22 cellular contexts compared by ENCODE assay signal in the genomic region with DNA sequence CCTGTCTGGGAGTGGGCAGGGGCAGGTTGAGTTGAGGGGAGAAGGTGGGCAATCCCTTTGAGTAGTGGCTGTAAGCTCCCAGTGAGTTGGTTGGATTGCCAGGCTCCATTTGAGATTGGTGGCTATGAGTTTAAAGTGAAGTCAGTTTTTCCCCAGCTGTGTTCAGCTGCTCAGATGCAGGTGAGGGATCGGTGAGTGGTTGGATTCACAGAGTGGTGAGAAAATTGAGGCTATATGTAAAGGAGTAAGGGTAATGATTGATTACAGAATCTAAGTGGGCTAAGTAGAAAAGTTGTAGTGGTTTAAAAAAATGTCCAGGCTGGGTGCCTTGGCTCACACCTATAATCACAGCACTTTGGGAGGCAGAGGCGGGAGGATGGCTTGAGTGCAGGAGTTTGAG.
"Had no signal": no experiment of that assay in that cellular context is flagged by ENCODE, and none has a peak within 500 bp of the region (broad histone marks: within the 10 kb centered on the region; RNA-seq: fewer than 3 reads in every experiment).

No MANE protein-coding gene starts in this region.

- DNase-seq: cortex of kidney; effector CD8-positive, alpha-beta T cell; effector memory CD8-positive, alpha-beta T cell; endodermal cell; erythroblast; esophagus squamous epithelium; foreskin fibroblast; foreskin melanocyte; gastrocnemius medialis; glutamatergic neuron; head of caudate nucleus; heart right ventricle; hippocampal formation; left cardiac atrium; left lung; left ventricle myocardium superior; lower lobe of right lung; mesenchymal stem cell; mucosa of descending colon; naive B cell; naive thymus-derived CD8-positive, alpha-beta T cell had no signal

- ATAC-seq: effector memory CD8-positive, alpha-beta T cell; esophagus mucosa; gastrocnemius medialis; heart right ventricle; left cardiac atrium; left lung; left ventricle myocardium superior; lower lobe of right lung; mucosa of descending colon; naive thymus-derived CD8-positive, alpha-beta T cell had no signal
